ENCODE assay signal across 16 cellular contexts in the genomic region with DNA sequence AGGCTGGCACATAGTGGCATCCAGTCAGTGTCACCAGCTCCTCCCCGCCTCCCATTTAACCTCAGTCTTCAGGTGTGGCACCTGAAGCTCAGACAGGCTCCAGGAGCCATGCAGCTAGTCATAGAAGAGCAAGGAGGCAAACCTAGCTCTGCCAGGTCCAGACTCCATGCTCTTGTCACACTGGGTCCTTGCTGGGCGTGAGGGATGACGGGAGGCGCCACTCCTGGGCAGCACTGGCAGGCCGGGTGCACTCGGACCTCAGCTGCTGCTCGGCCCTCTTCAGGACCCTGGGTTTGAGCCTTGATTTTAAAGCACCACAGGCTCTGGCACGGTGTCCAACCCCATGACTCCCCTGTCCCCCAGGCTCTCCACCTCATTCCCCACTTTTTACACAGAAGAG. TPM values are rescaled to one million over a fixed set of nuclear protein-coding genes. Genes with fewer than 3 reads are reported as not detected.
DNase-seq lines count a peak whose midpoint lies in the region; ATAC-seq and TF ChIP-seq lines count a peak whose summit lies in the region.
"Had no signal": no experiment of that assay in that cellular context is flagged by ENCODE, and none has a peak within 500 bp of the region (broad histone marks: within the 10 kb centered on the region; RNA-seq: fewer than 3 reads in every experiment).

No MANE protein-coding gene starts in this region.

- H3K4me1 Mint-ChIP-seq in stimulated activated naive CD8-positive, alpha-beta T cell treated with anti-CD3 and anti-CD28 coated beads, Interleukin-15, Interleukin-2, amounts not matched to agents 100 ng/mL and 50 ng/mL, for 24 hours (ENCODE audit: low read depth) = peaks cover 42% of the 10 kb centered on the region
- H3K4me1 Mint-ChIP-seq in stimulated activated naive CD8-positive, alpha-beta T cell treated with anti-CD3 and anti-CD28 coated beads, Interleukin-15, amount 100 ng/mL, for 72 hours = peaks cover 96% of the 10 kb centered on the region

- no peak overlapping the region for H3K4me3 ChIP-seq in esophagus squamous epithelium
- H3K4me3 ChIP-seq in neutrophil (ENCODE audit: low read depth in 1 of 2, low read length in 1 of 2) = no peak overlapping the region
- no peak overlapping the region for H3K4me3 ChIP-seq in vagina
- H3K4me3 ChIP-seq in mucosa of descending colon = no peak overlapping the region
- H3K4me3 ChIP-seq: smooth muscle cell had no signal

- peak overlapping the region; percentile 26 for H3K27ac Mint-ChIP-seq in stimulated activated naive CD8-positive, alpha-beta T cell treated with anti-CD3 and anti-CD28 coated beads, Interleukin-15, Interleukin-2, amounts not matched to agents 100 ng/mL and 50 ng/mL, for 24 hours
- H3K27ac Mint-ChIP-seq in stimulated activated naive CD8-positive, alpha-beta T cell treated with anti-CD3 and anti-CD28 coated beads, Interleukin-15, amount 100 ng/mL, for 72 hours = no peak overlapping the region
- H3K27ac Mint-ChIP-seq: CD4-positive, alpha-beta T cell; type B pancreatic cell had no signal

- H3K27ac ChIP-seq in esophagus squamous epithelium (peak overlapping the region; percentile 42 to 77 (median 64)), neutrophil (peak overlapping the region; percentile 38), vagina (peak overlapping the region; percentile 42)

- 66 to 97% methylated on average over 5 to 6 of the region's 8 CpGs for WGBS in esophagus squamous epithelium, 2 donors

- H3K4me1 ChIP-seq in esophagus squamous epithelium (peaks cover 9 to 91% (median 45%) of the 10 kb centered on the region in 3 donors), neutrophil (ENCODE audit: control insufficient read depth in 1 of 2, insufficient read depth in 1 of 2, low read depth in 1 of 2, low read length in 1 of 2) (peaks cover 14% of the 10 kb centered on the region in 2 experiments), vagina (peaks cover 61% of the 10 kb centered on the region), mucosa of descending colon (ENCODE audit: low read depth) (no peaks in the 10 kb centered on the region)

- H3K9me3 ChIP-seq in esophagus squamous epithelium (no peaks in the 10 kb centered on the region), neutrophil (no peaks in the 10 kb centered on the region), vagina (no peaks in the 10 kb centered on the region), mucosa of descending colon (no peaks in the 10 kb centered on the region)
- H3K9me3 ChIP-seq: SK-N-SH had no signal

- intact Hi-C loops in esophagus squamous epithelium (cut with DNase I) (no loop called here), vagina (cut with DNase I) (no loop called here), mucosa of descending colon (cut with DNase I, micrococcal nuclease) (no loop called here)

- no peak for DNase-seq in stimulated activated naive CD8-positive, alpha-beta T cell treated with anti-CD3 and anti-CD28 coated beads, Interleukin-15, amount 100 ng/mL, for 72 hours
- DNase-seq in esophagus squamous epithelium (lab: John Stamatoyannopoulos, UW) (no peak), vagina (ENCODE audit: extremely low spot score in 2 of 2) (no peak), mucosa of descending colon (no peak), germinal center (ENCODE audit: low spot score) (no peak), NCI-H2107 (lab: John Stamatoyannopoulos, UW) (no peak)
- DNase-seq: activated effector memory CD4-positive, alpha-beta T cell treated with anti-CD3 and anti-CD28 coated beads, Interleukin-2, amount 50 U/mL, for 16 hours; CD4-positive, alpha-beta T cell; DND-41; naive B cell; PC-3 had no signal

- ATAC-seq in stimulated activated naive CD8-positive, alpha-beta T cell treated with anti-CD3 and anti-CD28 coated beads, Interleukin-15, amount 100 ng/mL, for 72 hours = no peak
- ATAC-seq in mucosa of descending colon = no peak
- ATAC-seq: PC-3 had no signal

- H3K4me3 Mint-ChIP-seq in stimulated activated naive CD8-positive, alpha-beta T cell treated with anti-CD3 and anti-CD28 coated beads, Interleukin-15, Interleukin-2, amounts not matched to agents 100 ng/mL and 50 ng/mL, for 24 hours = no peak overlapping the region
- no peak overlapping the region for H3K4me3 Mint-ChIP-seq in stimulated activated naive CD8-positive, alpha-beta T cell treated with anti-CD3 and anti-CD28 coated beads, Interleukin-15, amount 100 ng/mL, for 72 hours
- H3K4me3 Mint-ChIP-seq: CD4-positive, alpha-beta T cell; type B pancreatic cell had no signal

- H3K27me3 ChIP-seq in esophagus squamous epithelium (no peaks in the 10 kb centered on the region), neutrophil (no peaks in the 10 kb centered on the region), vagina (no peaks in the 10 kb centered on the region)

- H3K36me3 ChIP-seq in esophagus squamous epithelium (no peaks in the 10 kb centered on the region), neutrophil (peaks cover 7% of the 10 kb centered on the region), vagina (no peaks in the 10 kb centered on the region), mucosa of descending colon (ENCODE audit: low read depth) (no peaks in the 10 kb centered on the region)

- no peaks in the 10 kb centered on the region for H3K27me3 Mint-ChIP-seq in stimulated activated naive CD8-positive, alpha-beta T cell treated with anti-CD3 and anti-CD28 coated beads, Interleukin-15, Interleukin-2, amounts not matched to agents 100 ng/mL and 50 ng/mL, for 24 hours
- no peaks in the 10 kb centered on the region for H3K27me3 Mint-ChIP-seq in stimulated activated naive CD8-positive, alpha-beta T cell treated with anti-CD3 and anti-CD28 coated beads, Interleukin-15, amount 100 ng/mL, for 72 hours
- H3K27me3 Mint-ChIP-seq: CD4-positive, alpha-beta T cell; naive B cell had no signal

- no peaks in the 10 kb centered on the region for H3K36me3 Mint-ChIP-seq in stimulated activated naive CD8-positive, alpha-beta T cell treated with anti-CD3 and anti-CD28 coated beads, Interleukin-15, Interleukin-2, amounts not matched to agents 100 ng/mL and 50 ng/mL, for 24 hours (ENCODE audit: low read depth)
- H3K36me3 Mint-ChIP-seq: naive B cell had no signal

- TF ChIP-seq CTCF in esophagus squamous epithelium (IDR thresholded peaks at IDR 0.05) = no peak
- no peak for TF ChIP-seq CTCF in neutrophil (IDR thresholded peaks at IDR 0.05)
- no peak for TF ChIP-seq CTCF in vagina (IDR thresholded peaks at IDR 0.05)
- no peak for TF ChIP-seq CTCF in mucosa of descending colon (IDR thresholded peaks at IDR 0.05)

- TF ChIP-seq POLR2A in esophagus squamous epithelium (IDR thresholded peaks at IDR 0.05) (no peak), vagina (IDR thresholded peaks at IDR 0.05) (no peak)

- no peaks in the 10 kb centered on the region for H3K9me3 Mint-ChIP-seq in stimulated activated naive CD8-positive, alpha-beta T cell treated with anti-CD3 and anti-CD28 coated beads, Interleukin-15, Interleukin-2, amounts not matched to agents 100 ng/mL and 50 ng/mL, for 24 hours
- H3K9me3 Mint-ChIP-seq in stimulated activated naive CD8-positive, alpha-beta T cell treated with anti-CD3 and anti-CD28 coated beads, Interleukin-15, amount 100 ng/mL, for 72 hours = no peaks in the 10 kb centered on the region
- H3K9me3 Mint-ChIP-seq: CD4-positive, alpha-beta T cell; type B pancreatic cell had no signal

RNA-seq across cellular contexts. Expression of a gene that starts 24.1 kb away (rescaled TPM):
- 10 to 100 TPM; 14.2 to 34.5 (median 25.8) TPM for total RNA-seq in esophagus squamous epithelium
- total RNA-seq in vagina = 49.6 TPM
- 100 to 1,000 TPM; 134 to 165 (median 152) TPM for total RNA-seq in mucosa of descending colon
